8 cellular contexts compared by ENCODE assay signal in the genomic region with DNA sequence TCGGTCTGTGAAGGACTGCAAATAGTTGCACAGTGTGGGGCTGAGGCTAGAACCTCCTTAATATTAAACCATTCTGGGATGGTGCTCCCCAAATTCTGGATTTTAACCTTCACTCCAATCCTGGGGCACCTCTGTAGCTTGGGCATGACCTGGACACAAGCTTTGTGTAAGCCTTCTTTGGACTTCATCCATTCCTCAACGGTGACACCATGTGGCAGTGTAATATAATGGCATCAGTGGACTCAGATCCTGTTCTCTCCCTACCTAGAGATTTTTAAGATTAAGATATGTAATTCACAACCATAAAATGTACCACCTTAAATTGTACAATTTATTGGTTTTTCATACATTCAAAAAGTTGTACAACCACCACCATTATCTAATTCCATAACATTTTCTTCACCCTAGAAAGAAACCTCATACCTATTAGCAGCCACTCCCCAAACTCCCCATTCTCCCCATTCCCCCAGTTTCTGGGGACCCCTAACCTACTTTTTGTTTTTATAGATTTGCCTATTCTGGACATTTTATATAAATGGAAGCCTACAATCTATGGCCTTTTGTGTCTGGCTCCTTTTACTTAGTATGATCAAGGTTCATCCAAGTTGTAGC. TPM values are rescaled to one million over a fixed set of nuclear protein-coding genes. Genes with fewer than 3 reads are reported as not detected.
A peak's percentile ranks its signal among the peaks of the same experiment; 100 is the strongest.
DNase-seq lines count a peak whose midpoint lies in the region; ATAC-seq, FAIRE-seq and TF ChIP-seq lines count a peak whose summit lies in the region.

No MANE protein-coding gene starts in this region.

- H3K36me3 ChIP-seq in PC-3 (ENCODE audit: low read depth, low read length): no peaks in the 10 kb centered on the region

- H3K4me3 ChIP-seq in PC-3 (ENCODE audit: low read length): no peak overlapping the region
- H3K4me3 ChIP-seq in dorsolateral prefrontal cortex: no peak overlapping the region

- no peak for FAIRE-seq in HTR-8/SVneo (lab: Jason Lieb, UNC)

- no peak overlapping the region for H3K4me3 Mint-ChIP-seq in nephron

- H3K79me2 ChIP-seq in PC-3 (ENCODE audit: low read length): no peaks in the 10 kb centered on the region

- no peak overlapping the region for H3K27ac Mint-ChIP-seq in nephron

- BruUV-seq in PC-3 (replicated peaks; lab: Mats Ljungman, UMichigan): no TSS peak

- H3K4me2 ChIP-seq in PC-3 (ENCODE audit: low read length): no peak overlapping the region

- no peak overlapping the region for H2AFZ ChIP-seq in PC-3 (ENCODE audit: low read length)

- no peak overlapping the region for H3K27ac ChIP-seq in PC-3 (ENCODE audit: low read length)
- no peak overlapping the region for H3K27ac ChIP-seq in dorsolateral prefrontal cortex

- peak; percentile 62 for TF ChIP-seq CTCF in PC-3 (conservative IDR thresholded peaks at IDR 0.05; ENCODE audit: low read depth, low read length)
- TF ChIP-seq CTCF in dorsolateral prefrontal cortex (IDR thresholded peaks at IDR 0.05 in 54 of 56, conservative IDR thresholded peaks at IDR 0.05 in 2 of 56; ENCODE audit: low read depth in 1 of 56, partially characterized antibody in 56 of 56): peak; percentile 24 to 78 (median 63)
- TF ChIP-seq CTCF in nephron (IDR thresholded peaks at IDR 0.05; ENCODE audit: unreplicated experiment in 3 of 3): peak; percentile 32 to 54 (median 41)
- TF ChIP-seq CTCF in omental fat pad (IDR thresholded peaks at IDR 0.05): no peak

- CTCF ChIA-PET in PC-3 (lab: Charles Lee): interaction anchor here (0.6 to 1.0 kb wide), 4 partner anchors 16 to 256 kb away, joined by 3 to 6 read pairs (median 5); no protein-coding TSS in a partner anchor

- H3K27me3 Mint-ChIP-seq in nephron (ENCODE audit: low read depth): peaks cover 13% of the 10 kb centered on the region

- H3K9ac ChIP-seq in PC-3 (ENCODE audit: low read length): no peak overlapping the region

- H3K9me2 ChIP-seq in PC-3 (replicated peaks; ENCODE audit: low read length): no peaks in the 10 kb centered on the region

- no peaks in the 10 kb centered on the region for H3F3A ChIP-seq in PC-3 (ENCODE audit: low read length, unreplicated experiment)

- H3K27me3 ChIP-seq in PC-3 (ENCODE audit: low read length) (no peaks in the 10 kb centered on the region), dorsolateral prefrontal cortex (no peaks in the 10 kb centered on the region)

- H3K9me3 Mint-ChIP-seq in nephron: no peaks in the 10 kb centered on the region

- H3K4me1 Mint-ChIP-seq in nephron: peaks cover 5% of the 10 kb centered on the region

- peaks cover under 1% of the 10 kb centered on the region for H3K36me3 Mint-ChIP-seq in nephron (ENCODE audit: low read depth)

- DNase-seq in DMS153 treated with DMSO at 0.1 percent for 48 hours (lab: John Stamatoyannopoulos, UW; ENCODE audit: unreplicated experiment) (peak; percentile 34), HTR-8/SVneo (ENCODE audit: insufficient read length, low spot score) (peak; percentile 33), PC-3 (peak; percentile 67), dorsolateral prefrontal cortex (peak in 1 of 10 donors; percentile 39), omental fat pad (ENCODE audit: low spot score) (no peak), cortex of kidney (lab: John Stamatoyannopoulos, UW) (no peak)

- peaks cover 31% of the 10 kb centered on the region for H3K4me1 ChIP-seq in PC-3 (ENCODE audit: insufficient read depth, low read length)

- POLR2A ChIA-PET in PC-3 (lab: Charles Lee; ENCODE audit: unreplicated experiment): no interaction called here

- H3K9me3 ChIP-seq in PC-3 (ENCODE audit: low read length): no peaks in the 10 kb centered on the region

- H4K20me1 ChIP-seq in PC-3 (ENCODE audit: low read length): no peaks in the 10 kb centered on the region

- intact Hi-C loops in PC-3 (cut with micrococcal nuclease): no loop called here
- intact Hi-C loops in dorsolateral prefrontal cortex (cut with DNase I): loop anchor here (5.0 kb wide), 1 partner anchor 255 kb away; a partner anchor contains a TSS

- ATAC-seq in PC-3 (0 out of 2 replicates have a peak, but pooled peaks have one; percentile 19), omental fat pad (ENCODE audit: low FRiP score) (no peak), HG03342 (IDR thresholded peaks at IDR 0.05; ENCODE audit: unreplicated experiment) (no peak)

RNA-seq across cellular contexts. Expression of a gene that starts 4.8 kb away (rescaled TPM):
- 6.4 and 11.4 TPM in 2 replicates for total RNA-seq in PC-3 (2014; rRNA removed)
- 10 to 100 TPM in 64 of 120 experiments, 1 to 10 TPM in 56; 4.1 to 17.5 (median 10.1) TPM for total RNA-seq in dorsolateral prefrontal cortex
- total RNA-seq in omental fat pad: 10 to 100 TPM in 3 of 4 donors, 1 to 10 TPM in 1; 8.9 to 15.3 (median 12.3) TPM

RNA-seq across cellular contexts. Expression of a gene that starts 7.8 kb away (rescaled TPM):
- total RNA-seq in PC-3 (2014; rRNA removed) (3.8 and 5.1 TPM in 2 replicates), dorsolateral prefrontal cortex (1 to 10 TPM; 1.2 to 8.9 (median 3.7) TPM), omental fat pad (10 to 100 TPM in 1 of 4 donors, 1 to 10 TPM in 3; 1.4 to 10.4 (median 6.7) TPM)

Comparison
In these comparisons a context has a peak if more than half of its experiments do, and no peak if none do; other contexts are left out.
1. DNase-seq: peak in DMS153 treated with DMSO at 0.1 percent for 48 hours (single experiment), HTR-8/SVneo (single experiment) and PC-3 (single experiment); none in omental fat pad (single experiment) and cortex of kidney (single experiment).
2. CTCF ChIP-seq: peak in PC-3 (single experiment), dorsolateral prefrontal cortex (56 of 56) and nephron (3 of 3); none in omental fat pad (0 of 3).